1 cellular context compared by ENCODE assay signal in the genomic region with DNA sequence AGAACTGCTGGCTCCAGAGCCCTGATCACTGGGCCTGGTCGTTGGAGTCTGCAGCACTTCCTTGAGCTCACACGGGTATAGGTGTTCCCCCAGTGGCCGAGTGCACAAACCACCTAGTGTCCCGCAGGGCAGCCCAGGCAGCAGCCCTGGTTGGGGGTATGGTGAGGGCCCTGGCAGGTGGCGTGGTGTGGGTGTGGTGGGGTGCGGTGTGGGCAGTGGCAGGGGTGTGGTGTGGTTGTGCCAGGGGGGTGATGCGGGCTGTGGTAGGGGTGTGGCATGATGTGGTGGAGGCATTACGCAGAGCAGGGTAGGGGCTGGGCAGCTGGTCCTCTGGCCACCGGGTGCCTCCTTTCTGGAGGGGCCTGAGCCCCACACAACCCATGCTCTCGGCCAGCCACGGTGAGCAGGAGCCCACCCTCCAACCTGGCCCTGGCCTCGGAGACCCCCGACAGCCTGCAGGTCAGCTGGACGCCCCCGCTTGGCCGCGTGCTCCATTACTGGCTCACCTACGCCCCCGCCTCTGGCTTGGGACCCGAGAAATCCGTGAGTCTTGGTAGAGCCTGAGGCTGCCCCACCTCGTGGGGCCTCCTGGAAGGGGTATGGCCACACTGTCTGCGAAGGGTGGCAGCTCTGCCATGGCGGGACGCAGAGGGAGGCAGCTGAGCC.
TF ChIP-seq lines count a peak whose summit lies in the region.

No MANE protein-coding gene starts in this region.

TF ChIP-seq in IMR-90, 13 proteins besides CTCF, POLR2A, EP300 and RAD21:
- TF ChIP-seq RCOR1 (IDR thresholded peaks at IDR 0.05; ENCODE audit: insufficient replicate concordance, low read length) (no peak), NFE2L2 (IDR thresholded peaks at IDR 0.05; ENCODE audit: low read depth, low read length) (no peak), FOS (IDR thresholded peaks at IDR 0.05; ENCODE audit: low read depth, low read length) (no peak), SMC3 (IDR thresholded peaks at IDR 0.05; ENCODE audit: low read depth, low read length) (no peak), MXI1 (IDR thresholded peaks at IDR 0.05; ENCODE audit: borderline replicate concordance, low read depth, low read length) (no peak), BHLHE40 (IDR thresholded peaks at IDR 0.05; ENCODE audit: low read depth, low read length) (no peak), MAFK (IDR thresholded peaks at IDR 0.05; ENCODE audit: low read depth, low read length) (no peak), CHD1 (IDR thresholded peaks at IDR 0.05; ENCODE audit: low read depth, low read length) (no peak), RFX5 (IDR thresholded peaks at IDR 0.05; ENCODE audit: low read depth, low read length) (no peak), CEBPB (IDR thresholded peaks at IDR 0.05; ENCODE audit: low read depth, low read length) (no peak), MAZ (IDR thresholded peaks at IDR 0.05; ENCODE audit: borderline replicate concordance, low read depth, low read length) (no peak)
- TF ChIP-seq, protein P1, sequence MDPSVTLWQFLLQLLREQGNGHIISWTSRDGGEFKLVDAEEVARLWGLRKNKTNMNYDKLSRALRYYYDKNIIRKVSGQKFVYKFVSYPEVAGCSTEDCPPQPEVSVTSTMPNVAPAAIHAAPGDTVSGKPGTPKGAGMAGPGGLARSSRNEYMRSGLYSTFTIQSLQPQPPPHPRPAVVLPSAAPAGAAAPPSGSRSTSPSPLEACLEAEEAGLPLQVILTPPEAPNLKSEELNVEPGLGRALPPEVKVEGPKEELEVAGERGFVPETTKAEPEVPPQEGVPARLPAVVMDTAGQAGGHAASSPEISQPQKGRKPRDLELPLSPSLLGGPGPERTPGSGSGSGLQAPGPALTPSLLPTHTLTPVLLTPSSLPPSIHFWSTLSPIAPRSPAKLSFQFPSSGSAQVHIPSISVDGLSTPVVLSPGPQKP (IDR thresholded peaks at IDR 0.05; ENCODE audit: borderline replicate concordance, low read depth, low read length), result no peak
- TF ChIP-seq, protein P2, sequence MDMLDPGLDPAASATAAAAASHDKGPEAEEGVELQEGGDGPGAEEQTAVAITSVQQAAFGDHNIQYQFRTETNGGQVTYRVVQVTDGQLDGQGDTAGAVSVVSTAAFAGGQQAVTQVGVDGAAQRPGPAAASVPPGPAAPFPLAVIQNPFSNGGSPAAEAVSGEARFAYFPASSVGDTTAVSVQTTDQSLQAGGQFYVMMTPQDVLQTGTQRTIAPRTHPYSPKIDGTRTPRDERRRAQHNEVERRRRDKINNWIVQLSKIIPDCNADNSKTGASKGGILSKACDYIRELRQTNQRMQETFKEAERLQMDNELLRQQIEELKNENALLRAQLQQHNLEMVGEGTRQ (IDR thresholded peaks at IDR 0.05; ENCODE audit: low read depth, low read length), result no peak
